1 cellular context compared by ENCODE assay signal in genomic region chr11:15034687-15035267, GRCh38.
TF ChIP-seq lines count a peak whose summit lies in the region.

No MANE protein-coding gene starts in this region.

TF ChIP-seq in A549, 52 proteins besides CTCF, POLR2A, EP300 and RAD21:
- no peak for TF ChIP-seq FOSB (CRISPR knock-in tag; IDR thresholded peaks at IDR 0.05)
- no peak for TF ChIP-seq RCOR1 (IDR thresholded peaks at IDR 0.05; ENCODE audit: low read depth, low read length)
- no peak for TF ChIP-seq NFE2L2 (conservative IDR thresholded peaks at IDR 0.05; ENCODE audit: low read length)
- no peak for TF ChIP-seq TP53 (CRISPR knock-in tag; IDR thresholded peaks at IDR 0.05)
- no peak for TF ChIP-seq FOSL2 (IDR thresholded peaks at IDR 0.05)
- no peak for TF ChIP-seq FOSL2 (CRISPR knock-in tag; IDR thresholded peaks at IDR 0.05)
- TF ChIP-seq ZSCAN20 (CRISPR knock-in tag; IDR thresholded peaks at IDR 0.05), result no peak
- no peak for TF ChIP-seq FOXS1 (CRISPR knock-in tag; IDR thresholded peaks at IDR 0.05)
- no peak for TF ChIP-seq E2F6 (IDR thresholded peaks at IDR 0.05; ENCODE audit: borderline replicate concordance, low read depth)
- TF ChIP-seq SMC3 (IDR thresholded peaks at IDR 0.05), result no peak
- TF ChIP-seq MAZ (IDR thresholded peaks at IDR 0.05; ENCODE audit: borderline replicate concordance, low read depth, low read length), result no peak
- TF ChIP-seq ZNF302 (CRISPR knock-in tag; IDR thresholded peaks at IDR 0.05), result no peak
- no peak for TF ChIP-seq HEYL (CRISPR knock-in tag; IDR thresholded peaks at IDR 0.05)
- TF ChIP-seq CHD2 (IDR thresholded peaks at IDR 0.05; ENCODE audit: low read length, partially characterized antibody), result no peak
- TF ChIP-seq RARB (CRISPR knock-in tag; IDR thresholded peaks at IDR 0.05), result no peak
- no peak for TF ChIP-seq MYC (IDR thresholded peaks at IDR 0.05; ENCODE audit: borderline replicate concordance, low read length)
- TF ChIP-seq HMGXB4 (CRISPR knock-in tag; IDR thresholded peaks at IDR 0.05; ENCODE audit: borderline replicate concordance), result no peak
- no peak for TF ChIP-seq EHF (CRISPR knock-in tag; IDR thresholded peaks at IDR 0.05)
